ENCODE assay signal across 1 cellular context in genomic region chr14:60641722-60642269, GRCh38.
TF ChIP-seq lines count a peak whose summit lies in the region.

No MANE protein-coding gene starts in this region.

TF ChIP-seq in HEK293, 187 proteins besides CTCF, POLR2A, EP300 and RAD21 (continued from another document):
- no peak for TF ChIP-seq ZNF280D (tag by site-specific recombination; IDR thresholded peaks at IDR 0.05)
- no peak for TF ChIP-seq ZBTB6 (tag by site-specific recombination; IDR thresholded peaks at IDR 0.05)
- peak; percentile 27; the same call in 1 of the 2 replicates for TF ChIP-seq ZNF202 (tag by site-specific recombination; IDR thresholded peaks at IDR 0.05; ENCODE audit: borderline replicate concordance)
TF ChIP-seq in HEK293: peak in this region for 1.
